Comparison of ENCODE assay signal across 13 cellular contexts in the genomic region with DNA sequence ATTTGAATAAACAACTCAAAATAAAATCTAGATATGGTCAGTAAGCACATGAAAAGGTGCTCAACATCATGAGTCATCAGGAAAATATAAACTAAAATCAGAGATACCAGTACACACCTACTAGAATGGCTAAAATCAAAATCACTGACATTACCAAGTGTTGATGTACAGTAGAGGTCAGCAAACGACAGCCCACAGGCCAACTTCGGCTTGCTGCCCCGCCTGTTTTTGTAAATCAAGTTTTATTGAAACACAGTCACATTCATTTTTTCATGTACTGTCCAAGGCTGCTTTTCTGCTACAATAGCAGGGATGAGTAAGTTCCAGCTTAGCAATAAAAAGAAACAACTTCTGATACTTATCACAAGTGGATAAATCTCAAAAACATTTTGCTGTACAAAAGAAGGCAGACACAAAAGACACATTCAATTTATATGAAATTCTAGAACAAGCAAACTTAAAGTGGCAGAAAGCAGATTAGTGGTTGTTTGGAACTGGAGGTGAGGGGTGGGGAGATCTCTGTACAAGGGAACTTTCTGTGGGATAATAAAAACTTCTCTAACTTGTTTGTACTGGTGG. TPM values are rescaled to one million over a fixed set of nuclear protein-coding genes. Genes with fewer than 3 reads are reported as not detected.
DNase-seq lines count a peak whose midpoint lies in the region; ATAC-seq and TF ChIP-seq lines count a peak whose summit lies in the region.
"Had no signal": no experiment of that assay in that cellular context is flagged by ENCODE, and none has a peak within 500 bp of the region (broad histone marks: within the 10 kb centered on the region; RNA-seq: fewer than 3 reads in every experiment).

No MANE protein-coding gene starts in this region.

- BruUV-seq in PC-3 (replicated peaks; lab: Mats Ljungman, UMichigan): no TSS peak

- H3K9ac ChIP-seq in PC-3 (ENCODE audit: low read length): no peak overlapping the region
- peak overlapping the region; percentile 42 for H3K9ac ChIP-seq in skeletal muscle satellite cell (ENCODE audit: low read depth, low read length)

- POLR2A ChIA-PET in PC-3 (lab: Charles Lee; ENCODE audit: unreplicated experiment): interaction anchor here (0.6 kb wide), 1 partner anchor 21 kb away, joined by 3 read pairs; no protein-coding TSS in a partner anchor

- no peaks in the 10 kb centered on the region for H3K9me2 ChIP-seq in PC-3 (replicated peaks; ENCODE audit: low read length)

- H3K4me2 ChIP-seq in PC-3 (ENCODE audit: low read length) (no peak overlapping the region), skeletal muscle satellite cell (ENCODE audit: low read length) (peak overlapping the region; percentile 40)

- intact Hi-C loops in PC-3 (cut with micrococcal nuclease): loop anchor here (1.0 to 5.0 kb wide), 4 partner anchors 33 to 288 kb away; a partner anchor contains a TSS

- no peak overlapping the region; the same call in 1 of the 2 replicates for H2AFZ ChIP-seq in PC-3 (ENCODE audit: low read length)

- peaks cover 4% of the 10 kb centered on the region for H3F3A ChIP-seq in PC-3 (ENCODE audit: low read length, unreplicated experiment)

- H3K27ac ChIP-seq in PC-3 (ENCODE audit: low read length): 0 out of 2 replicates have a peak overlapping the region, but pooled peaks have one; percentile 14
- peak overlapping the region; percentile 60 for H3K27ac ChIP-seq in epithelial cell of prostate

- DNase-seq in DMS53 (lab: John Stamatoyannopoulos, UW) (peak; percentile 40), DMS53 treated with DMSO at 0.1 percent for 48 hours (lab: John Stamatoyannopoulos, UW; ENCODE audit: unreplicated experiment) (no peak), PC-3 (peak; percentile 75), epithelial cell of prostate (ENCODE audit: low read depth, low spot score) (peak; percentile 14), DMS79 treated with DMSO at 0.1 percent for 48 hours (lab: John Stamatoyannopoulos, UW) (no peak)
- DNase-seq in stimulated activated CD4-positive, alpha-beta T cell treated with anti-CD3 and anti-CD28 coated beads, Interleukin-2, amount 100 ng/mL, for 48 hours: no peak
- DNase-seq: effector memory CD4-positive, alpha-beta T cell; KBM-7; NCI-H446 treated with DMSO at 0.1 percent for 48 hours; substantia nigra; T-helper 1 cell had no signal

- H3K4me1 ChIP-seq in PC-3 (ENCODE audit: insufficient read depth, low read length) (peaks cover 14% of the 10 kb centered on the region), skeletal muscle satellite cell (ENCODE audit: control insufficient read depth, insufficient read depth, low read length) (peaks cover 40% of the 10 kb centered on the region)

- no peak overlapping the region for H3K4me3 ChIP-seq in PC-3 (ENCODE audit: low read length)
- no peak overlapping the region for H3K4me3 ChIP-seq in skeletal muscle satellite cell (ENCODE audit: low read length)

- CTCF ChIA-PET in PC-3 (lab: Charles Lee): no interaction called here

- peak; percentile 78 for TF ChIP-seq CTCF in PC-3 (conservative IDR thresholded peaks at IDR 0.05; ENCODE audit: low read depth, low read length)

- no peaks in the 10 kb centered on the region for H3K9me3 ChIP-seq in PC-3 (ENCODE audit: low read length)
- no peaks in the 10 kb centered on the region for H3K9me3 ChIP-seq in skeletal muscle satellite cell (replicated peaks; ENCODE audit: low read length)

- no peaks in the 10 kb centered on the region for H3K79me2 ChIP-seq in PC-3 (ENCODE audit: low read length)

- ATAC-seq in PC-3 (peak; percentile 91), GM19455 (IDR thresholded peaks at IDR 0.05; ENCODE audit: unreplicated experiment) (no peak)

- H3K27me3 ChIP-seq in PC-3 (ENCODE audit: low read length) (no peaks in the 10 kb centered on the region), skeletal muscle satellite cell (ENCODE audit: control insufficient read depth, insufficient read depth, low read length) (no peaks in the 10 kb centered on the region)

- H3K36me3 ChIP-seq in PC-3 (ENCODE audit: low read depth, low read length): no peaks in the 10 kb centered on the region
- H3K36me3 ChIP-seq in skeletal muscle satellite cell (ENCODE audit: insufficient read depth, low read length): peaks cover 8% of the 10 kb centered on the region

- H4K20me1 ChIP-seq in PC-3 (ENCODE audit: low read length): no peaks in the 10 kb centered on the region

RNA-seq across cellular contexts. Expression of a gene that starts 32.1 kb away (rescaled TPM):
- 9.4 and 10.1 TPM in 2 replicates for total RNA-seq in PC-3 (2014; rRNA removed)
- total RNA-seq in skeletal muscle satellite cell (2012; rRNA removed): 39.1 and 48.7 TPM in 2 replicates

RNA-seq across cellular contexts. Expression of a gene that starts 32.4 kb away (rescaled TPM):
- total RNA-seq in PC-3 (2014; rRNA removed): 27.8 and 28.9 TPM in 2 replicates
- 33.9 and 38.5 TPM in 2 replicates for total RNA-seq in skeletal muscle satellite cell (2012; rRNA removed)

Comparison
In these comparisons a context has a peak if more than half of its experiments do, and no peak if none do; other contexts are left out.
1. DNase-seq: peak in DMS53 (single experiment), PC-3 (single experiment) and epithelial cell of prostate (single experiment); none in DMS53 treated with DMSO at 0.1 percent for 48 hours (single experiment), DMS79 treated with DMSO at 0.1 percent for 48 hours (single experiment) and stimulated activated CD4-positive, alpha-beta T cell treated with anti-CD3 and anti-CD28 coated beads, Interleukin-2, amount 100 ng/mL, for 48 hours (0 of 2).